In genomic region chr5:27252911-27253310, GRCh38 we compare ENCODE assay signal across 1 cellular context.
TF ChIP-seq lines count a peak whose summit lies in the region.

No MANE protein-coding gene starts in this region.

TF ChIP-seq in GM12878, 131 proteins besides CTCF, POLR2A, EP300 and RAD21 (continued from another document):
- TF ChIP-seq RELB (IDR thresholded peaks at IDR 0.05; ENCODE audit: low read depth): peak; percentile 50; the same call in 1 of the 2 replicates
- peak; percentile 48; the same call in 1 of the 2 replicates for TF ChIP-seq DPF2 (IDR thresholded peaks at IDR 0.05)
- TF ChIP-seq PAX8 (IDR thresholded peaks at IDR 0.05): no peak
- TF ChIP-seq JUND (IDR thresholded peaks at IDR 0.05; ENCODE audit: low read depth, low read length): peak; percentile 58; the same call in 1 of the 2 replicates
- no peak for TF ChIP-seq ETV6 (conservative IDR thresholded peaks at IDR 0.05 in 1 of 2, IDR thresholded peaks at IDR 0.05 in 1 of 2; ENCODE audit: borderline replicate concordance in 1 of 2, low read depth in 1 of 2)
- TF ChIP-seq CBX5 (IDR thresholded peaks at IDR 0.05; ENCODE audit: low read depth): no peak
- peak; percentile 50 for TF ChIP-seq IKZF1 (conservative IDR thresholded peaks at IDR 0.05)
- no peak for TF ChIP-seq GATAD2B (conservative IDR thresholded peaks at IDR 0.05; ENCODE audit: low read depth)
- no peak for TF ChIP-seq SREBF2 (IDR thresholded peaks at IDR 0.05; ENCODE audit: low read length)
- TF ChIP-seq MTA2 (IDR thresholded peaks at IDR 0.05; ENCODE audit: low read depth): peak; percentile 77
- TF ChIP-seq RB1 (IDR thresholded peaks at IDR 0.05; ENCODE audit: borderline replicate concordance): no peak
